ENCODE assay signal across 20 cellular contexts in the genomic region with DNA sequence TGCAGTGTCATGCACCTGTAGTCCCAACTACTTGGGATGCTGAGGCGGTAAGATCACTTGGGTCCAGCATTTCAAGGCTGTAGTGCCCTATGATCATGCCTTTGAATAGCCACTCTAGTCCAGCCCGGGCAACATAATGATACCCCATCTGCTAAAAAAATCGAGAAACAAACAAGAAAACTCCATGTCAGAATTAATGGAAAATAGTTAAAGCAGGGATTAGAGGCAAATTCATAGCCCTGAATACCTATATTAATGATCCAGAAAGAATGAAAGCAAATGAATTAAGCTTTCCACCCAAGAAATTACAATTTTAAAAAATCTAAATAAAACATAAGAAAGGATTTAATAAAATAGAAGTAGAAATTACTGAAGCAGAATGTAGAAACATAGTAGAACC.
"Had no signal": no experiment of that assay in that cellular context is flagged by ENCODE, and none has a peak within 500 bp of the region (broad histone marks: within the 10 kb centered on the region; RNA-seq: fewer than 3 reads in every experiment).

No MANE protein-coding gene starts in this region.

- H3K4me1 Mint-ChIP-seq: naive thymus-derived CD8-positive, alpha-beta T cell; stimulated activated memory B cell treated with anti-CD40 and anti-IgM and Interleukin-4, amounts not matched to agents 10 μg/mL and 1 μg/mL and 100 μg/mL, for 72 hours had no signal

- H3K27ac Mint-ChIP-seq: dendritic cell treated with granulocyte-macrophage colony-stimulating factor and Interleukin-4, amounts not matched to agents 40 ng/mL and 50 ng/mL, for 4 days; effector memory CD8-positive, alpha-beta T cell; naive thymus-derived CD8-positive, alpha-beta T cell; stimulated activated memory B cell treated with anti-CD40 and anti-IgM and Interleukin-4, amounts not matched to agents 10 μg/mL and 1 μg/mL and 100 μg/mL, for 72 hours; stimulated activated naive CD8-positive, alpha-beta T cell treated with anti-CD3 and anti-CD28 coated beads, Interleukin-15, Interleukin-2, amounts not matched to agents 100 ng/mL and 50 ng/mL, for 24 hours had no signal

- ATAC-seq: effector memory CD8-positive, alpha-beta T cell; heart right ventricle; left lobe of liver; mucosa of descending colon; naive thymus-derived CD8-positive, alpha-beta T cell; psoas muscle; right lobe of liver; stimulated activated memory B cell treated with anti-CD40 and anti-IgM and Interleukin-4, amounts not matched to agents 10 μg/mL and 1 μg/mL and 100 μg/mL, for 72 hours had no signal

- H3K4me3 ChIP-seq: heart right ventricle, mucosa of descending colon, psoas muscle, right lobe of liver, spleen, tibial artery, upper lobe of left lung, uterus had no signal

- H3K4me1 ChIP-seq: heart right ventricle, psoas muscle, spleen, tibial artery, upper lobe of left lung, uterus had no signal

- H3K36me3 ChIP-seq: heart right ventricle, neutrophil, right lobe of liver, spleen, tibial artery, upper lobe of left lung, uterus had no signal

- H3K36me3 Mint-ChIP-seq: stimulated activated memory B cell treated with anti-CD40 and anti-IgM and Interleukin-4, amounts not matched to agents 10 μg/mL and 1 μg/mL and 100 μg/mL, for 72 hours had no signal

- H3K9me3 Mint-ChIP-seq: dendritic cell treated with granulocyte-macrophage colony-stimulating factor and Interleukin-4, amounts not matched to agents 40 ng/mL and 50 ng/mL, for 4 days had no signal

- H3K27me3 ChIP-seq: neutrophil, right lobe of liver, spleen, tibial artery, upper lobe of left lung, uterus had no signal

- DNase-seq: effector memory CD8-positive, alpha-beta T cell; heart right ventricle; hypothalamus; mucosa of descending colon; naive thymus-derived CD8-positive, alpha-beta T cell; psoas muscle; retina; right lobe of liver; spleen; stimulated activated CD4-positive, alpha-beta T cell treated with anti-CD3 and anti-CD28 coated beads, Interleukin-15, amount 100 ng/mL, for 24 hours; stimulated activated CD4-positive, alpha-beta T cell treated with anti-CD3 and anti-CD28 coated beads, Interleukin-1b, Interleukin-23, amount 100 ng/mL, for 48 hours; stimulated activated CD4-positive, alpha-beta T cell treated with anti-CD3 and anti-CD28 coated beads, Interleukin-4, amount 100 ng/mL, for 24 hours; tibial artery; upper lobe of left lung; uterus had no signal

- H3K4me3 Mint-ChIP-seq: dendritic cell treated with granulocyte-macrophage colony-stimulating factor and Interleukin-4, amounts not matched to agents 40 ng/mL and 50 ng/mL, for 4 days; effector memory CD8-positive, alpha-beta T cell; naive thymus-derived CD8-positive, alpha-beta T cell; stimulated activated memory B cell treated with anti-CD40 and anti-IgM and Interleukin-4, amounts not matched to agents 10 μg/mL and 1 μg/mL and 100 μg/mL, for 72 hours; stimulated activated naive CD8-positive, alpha-beta T cell treated with anti-CD3 and anti-CD28 coated beads, Interleukin-15, Interleukin-2, amounts not matched to agents 100 ng/mL and 50 ng/mL, for 24 hours had no signal

- H3K9me3 ChIP-seq: mucosa of descending colon, neutrophil, psoas muscle, right lobe of liver had no signal

- H3K27ac ChIP-seq: heart right ventricle, neutrophil, psoas muscle, right lobe of liver, spleen, tibial artery, upper lobe of left lung, uterus had no signal
